1 cellular context compared by ENCODE assay signal in genomic region chr1:88472283-88472682, GRCh38.
TF ChIP-seq lines count a peak whose summit lies in the region.

No MANE protein-coding gene starts in this region.

TF ChIP-seq in GM23338, 12 proteins besides CTCF, POLR2A, EP300 and RAD21 (continued from another document):
- TF ChIP-seq REST (IDR thresholded peaks at IDR 0.05; ENCODE audit: unreplicated experiment) (no peak), CREB1 (CRISPR knock-in tag; IDR thresholded peaks at IDR 0.05; ENCODE audit: low read depth) (no peak), JUNB (IDR thresholded peaks at IDR 0.05; ENCODE audit: unreplicated experiment) (no peak)
